12 cellular contexts compared by ENCODE assay signal in the genomic region with DNA sequence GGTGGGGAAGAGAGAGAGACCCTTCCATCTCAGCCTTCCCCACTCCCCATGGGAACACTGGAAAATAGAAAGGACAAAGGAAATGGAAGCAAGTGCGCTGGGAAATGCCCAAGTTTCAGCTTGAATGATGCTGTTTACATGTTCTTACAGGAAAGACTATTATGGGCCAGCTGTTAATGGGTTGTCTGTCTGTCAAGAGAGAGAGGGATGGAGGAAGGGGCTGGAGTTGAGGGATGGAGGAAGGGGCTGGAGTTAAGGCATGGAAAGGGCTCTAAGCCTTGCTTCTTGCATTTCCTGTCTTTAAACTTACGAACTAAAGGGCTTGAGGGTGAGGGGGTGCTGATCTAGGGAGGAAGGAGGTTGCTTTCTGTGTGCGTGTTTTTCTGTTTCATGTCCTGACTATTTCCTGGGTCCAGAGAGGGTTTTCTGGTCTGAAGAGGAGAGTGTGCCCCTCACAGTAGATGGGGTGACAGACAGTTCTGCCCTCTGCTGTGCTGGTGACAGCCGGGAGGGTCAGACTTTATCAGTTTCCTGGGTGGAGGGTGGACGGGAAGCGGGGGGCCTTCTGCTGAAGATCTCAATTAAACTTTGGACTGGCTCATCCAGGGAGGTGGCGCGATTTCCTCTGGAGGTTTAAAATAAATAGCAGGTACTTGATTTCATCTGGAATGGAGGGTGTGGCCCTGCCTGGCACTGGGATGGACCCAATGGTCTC. TPM values are rescaled to one million over a fixed set of nuclear protein-coding genes. Genes with fewer than 3 reads are reported as not detected.
DNase-seq lines count a peak whose midpoint lies in the region; ATAC-seq and TF ChIP-seq lines count a peak whose summit lies in the region.
"Had no signal": no experiment of that assay in that cellular context is flagged by ENCODE, and none has a peak within 500 bp of the region (broad histone marks: within the 10 kb centered on the region; RNA-seq: fewer than 3 reads in every experiment).

No MANE protein-coding gene starts in this region.

- no peak overlapping the region for H3K4me3 ChIP-seq in CD4-positive, alpha-beta memory T cell (ENCODE audit: low read length in 2 of 2)
- H3K4me3 ChIP-seq in OCI-LY7 (ENCODE audit: low read depth, low read length, poor library complexity, severe bottlenecking) (no peak overlapping the region), esophagus muscularis mucosa (no peak overlapping the region), neural progenitor cell (no peak overlapping the region), PC-9 (no peak overlapping the region), MG63 (no peak overlapping the region)

- peaks cover 0 to 4% of the 10 kb centered on the region in 2 donors for H3K36me3 Mint-ChIP-seq in CD4-positive, alpha-beta memory T cell
- H3K36me3 Mint-ChIP-seq in neural progenitor cell: no peaks in the 10 kb centered on the region

- CTCF ChIA-PET in CD4-positive, alpha-beta memory T cell (lab: Charles Lee; ENCODE audit: partially characterized antibody): interaction anchor here (1.6 kb wide), 1 partner anchor 28 kb away, joined by 5 read pairs; no protein-coding TSS in a partner anchor
- CTCF ChIA-PET in OCI-LY7 (lab: Charles Lee; ENCODE audit: unreplicated experiment): no interaction called here
- CTCF ChIA-PET in PC-9 (lab: Charles Lee): no interaction called here

- POLR2A ChIA-PET in CD4-positive, alpha-beta memory T cell (lab: Charles Lee; ENCODE audit: partially characterized antibody): interaction anchor here (0.6 kb wide), 1 partner anchor 52 kb away, joined by 3 read pairs; no protein-coding TSS in a partner anchor
- POLR2A ChIA-PET in OCI-LY7 (lab: Charles Lee): interaction anchor here (0.8 kb wide), 1 partner anchor 513 kb away, joined by 3 read pairs; no protein-coding TSS in a partner anchor
- POLR2A ChIA-PET in PC-9 (lab: Charles Lee; ENCODE audit: unreplicated experiment): no interaction called here

- no peak for DNase-seq in CD4-positive, alpha-beta memory T cell
- DNase-seq in OCI-LY7 (ENCODE audit: low spot score) (peak; percentile 8), esophagus muscularis mucosa (ENCODE audit: extremely low spot score) (no peak), neural progenitor cell (ENCODE audit: low spot score) (no peak), PC-9 (no peak), MG63 (no peak), iPS-NIHi11 (ENCODE audit: low spot score) (no peak)
- DNase-seq: DMS53; effector CD8-positive, alpha-beta T cell; kidney; NCI-H187 had no signal

- H3K4me1 Mint-ChIP-seq in CD4-positive, alpha-beta memory T cell: peaks cover 15 to 60% (median 44%) of the 10 kb centered on the region in 4 donors
- H3K4me1 Mint-ChIP-seq in neural progenitor cell: peaks cover 45% of the 10 kb centered on the region

- no peak for ATAC-seq in GM21786 (IDR thresholded peaks at IDR 0.05; ENCODE audit: unreplicated experiment)

- no peaks in the 10 kb centered on the region for H3K27me3 ChIP-seq in CD4-positive, alpha-beta memory T cell (ENCODE audit: insufficient read depth, low read length)
- H3K27me3 ChIP-seq in esophagus muscularis mucosa (no peaks in the 10 kb centered on the region), neural progenitor cell (no peaks in the 10 kb centered on the region), PC-9 (ENCODE audit: insufficient read depth, low read depth) (no peaks in the 10 kb centered on the region), MG63 (no peaks in the 10 kb centered on the region)

- peak overlapping the region in 4 of 8 donors; percentile 7 to 52 (median 31) for H3K4me3 Mint-ChIP-seq in CD4-positive, alpha-beta memory T cell
- H3K4me3 Mint-ChIP-seq in neural progenitor cell: peak overlapping the region; percentile 62

- H3K79me2 ChIP-seq in OCI-LY7 (ENCODE audit: insufficient read depth, low read depth, low read length): no peaks in the 10 kb centered on the region
- no peaks in the 10 kb centered on the region for H3K79me2 ChIP-seq in neural progenitor cell (ENCODE audit: low read depth)
- H3K79me2 ChIP-seq in PC-9 (ENCODE audit: low read depth): no peaks in the 10 kb centered on the region

- H3K4me2 ChIP-seq in OCI-LY7 (ENCODE audit: low read length) (no peak overlapping the region), neural progenitor cell (no peak overlapping the region), PC-9 (no peak overlapping the region)

- no peaks in the 10 kb centered on the region for H4K20me1 ChIP-seq in OCI-LY7 (ENCODE audit: insufficient read depth, low read length)
- H4K20me1 ChIP-seq in neural progenitor cell (ENCODE audit: low read depth): no peaks in the 10 kb centered on the region
- H4K20me1 ChIP-seq in PC-9 (ENCODE audit: insufficient read depth): no peaks in the 10 kb centered on the region

- no peak overlapping the region for H3K27ac ChIP-seq in CD4-positive, alpha-beta memory T cell (ENCODE audit: low read depth, low read length)
- H3K27ac ChIP-seq in OCI-LY7 (ENCODE audit: low read depth, low read length, poor library complexity, severe bottlenecking) (no peak overlapping the region), esophagus muscularis mucosa (replicated peaks in 1 of 4) (peak overlapping the region; percentile 47 to 68 (median 57)), neural progenitor cell (no peak overlapping the region), PC-9 (no peak overlapping the region)

- H2AFZ ChIP-seq in OCI-LY7 (ENCODE audit: low read length) (no peak overlapping the region), neural progenitor cell (replicated peaks) (peak overlapping the region; percentile 23), PC-9 (no peak overlapping the region)

- H3K9me2 ChIP-seq in OCI-LY7 (ENCODE audit: insufficient read depth, low read length) (no peaks in the 10 kb centered on the region), PC-9 (ENCODE audit: insufficient read depth) (no peaks in the 10 kb centered on the region)

- no peak overlapping the region for H3K9ac ChIP-seq in neural progenitor cell

- H3K9me3 Mint-ChIP-seq in CD4-positive, alpha-beta memory T cell: peaks cover 0 to under 1% (median 0%) of the 10 kb centered on the region in 8 donors
- peaks cover 2% of the 10 kb centered on the region for H3K9me3 Mint-ChIP-seq in neural progenitor cell

- no peak for TF ChIP-seq CTCF in OCI-LY7 (conservative IDR thresholded peaks at IDR 0.05; ENCODE audit: low read length)
- TF ChIP-seq CTCF in esophagus muscularis mucosa (IDR thresholded peaks at IDR 0.05): no peak
- TF ChIP-seq CTCF in neural progenitor cell (IDR thresholded peaks at IDR 0.05): no peak
- TF ChIP-seq CTCF in PC-9 (conservative IDR thresholded peaks at IDR 0.05): no peak

- no peaks in the 10 kb centered on the region for H3K36me3 ChIP-seq in CD4-positive, alpha-beta memory T cell (ENCODE audit: insufficient read depth, low read length)
- no peaks in the 10 kb centered on the region for H3K36me3 ChIP-seq in OCI-LY7 (ENCODE audit: insufficient read depth, low read length)
- no peaks in the 10 kb centered on the region for H3K36me3 ChIP-seq in esophagus muscularis mucosa
- H3K36me3 ChIP-seq in neural progenitor cell: no peaks in the 10 kb centered on the region
- no peaks in the 10 kb centered on the region for H3K36me3 ChIP-seq in PC-9 (ENCODE audit: low read depth)
- no peaks in the 10 kb centered on the region; the same call in 1 of the 2 replicates for H3K36me3 ChIP-seq in MG63

- BruUV-seq in OCI-LY7 (replicated peaks; lab: Mats Ljungman, UMichigan) (no TSS peak), PC-9 (replicated peaks; lab: Mats Ljungman, UMichigan) (no TSS peak)

- H3K27ac Mint-ChIP-seq in CD4-positive, alpha-beta memory T cell: peak overlapping the region; percentile 12 to 90 (median 53)
- H3K27ac Mint-ChIP-seq in neural progenitor cell: peak overlapping the region; percentile 55

- WGBS in esophagus muscularis mucosa: 81% methylated on average over 8 of the region's 8 CpGs

- H3K9me3 ChIP-seq in CD4-positive, alpha-beta memory T cell (ENCODE audit: control insufficient read depth in 1 of 2, low read length in 2 of 2): no peaks in the 10 kb centered on the region
- peaks cover 4% of the 10 kb centered on the region; the same call in 1 of the 2 replicates for H3K9me3 ChIP-seq in OCI-LY7 (ENCODE audit: low read length)
- no peaks in the 10 kb centered on the region for H3K9me3 ChIP-seq in esophagus muscularis mucosa
- H3K9me3 ChIP-seq in neural progenitor cell (ENCODE audit: low read depth): no peaks in the 10 kb centered on the region
- no peaks in the 10 kb centered on the region for H3K9me3 ChIP-seq in PC-9 (ENCODE audit: insufficient read depth, low read depth)
- H3K9me3 ChIP-seq in MG63: no peaks in the 10 kb centered on the region

- H3F3A ChIP-seq in neural progenitor cell (ENCODE audit: low read depth): peaks cover 7% of the 10 kb centered on the region
- no peaks in the 10 kb centered on the region for H3F3A ChIP-seq in PC-9 (ENCODE audit: insufficient read depth, low read depth)

- no peak for TF ChIP-seq EP300 in esophagus muscularis mucosa (IDR thresholded peaks at IDR 0.05)

- H3K4me1 ChIP-seq in CD4-positive, alpha-beta memory T cell (ENCODE audit: insufficient read depth, low read length): peaks cover 19% of the 10 kb centered on the region
- peaks cover 12% of the 10 kb centered on the region for H3K4me1 ChIP-seq in OCI-LY7 (ENCODE audit: insufficient read depth, low read length, poor library complexity, severe bottlenecking)
- peaks cover 62 to 86% (median 77%) of the 10 kb centered on the region in 4 donors for H3K4me1 ChIP-seq in esophagus muscularis mucosa
- peaks cover 20% of the 10 kb centered on the region for H3K4me1 ChIP-seq in neural progenitor cell
- peaks cover 7% of the 10 kb centered on the region; the same call in 1 of the 2 replicates for H3K4me1 ChIP-seq in PC-9 (replicated peaks; ENCODE audit: insufficient read depth)

- intact Hi-C loops in CD4-positive, alpha-beta memory T cell (cut with micrococcal nuclease): no loop called here
- intact Hi-C loops in OCI-LY7 (cut with micrococcal nuclease; ENCODE audit: unreplicated experiment) (no loop called here), esophagus muscularis mucosa (cut with DNase I) (no loop called here), PC-9 (cut with micrococcal nuclease; ENCODE audit: unreplicated experiment) (no loop called here)

- no peaks in the 10 kb centered on the region for H3K27me3 Mint-ChIP-seq in CD4-positive, alpha-beta memory T cell
- H3K27me3 Mint-ChIP-seq in neural progenitor cell (ENCODE audit: insufficient read depth, low read depth): peaks cover 7% of the 10 kb centered on the region

- TF ChIP-seq POLR2A in esophagus muscularis mucosa (IDR thresholded peaks at IDR 0.05; ENCODE audit: low read depth): no peak

RNA-seq across cellular contexts. Expression of gene GRK5, which starts 30.5 kb away (rescaled TPM):
- 10 to 100 TPM; 26.7 to 27.9 TPM for total RNA-seq in CD4-positive, alpha-beta memory T cell
- 10 to 100 TPM in 1 of 2 donors, 1 to 10 TPM in 1; 7.6 to 10.6 TPM for polyA plus RNA-seq in CD4-positive, alpha-beta memory T cell
- total RNA-seq in OCI-LY7 (2014; rRNA removed; shearing (Covaris generic)): 4.2 and 4.7 TPM in 2 replicates
- total RNA-seq in OCI-LY7 (2022) (8.3 and 10.2 TPM in 2 replicates), esophagus muscularis mucosa (10 to 100 TPM; 39.6 to 64.4 (median 50.7) TPM), neural progenitor cell (ENCODE audit: low replicate concordance) (4.3 and 6.2 TPM in 2 replicates), PC-9 (2021) (4.8 and 5.3 TPM in 2 replicates)
- total RNA-seq in MG63 (2014; rRNA removed; shearing (Covaris generic); ENCODE audit: low replicate concordance): 18.3 and 22.8 TPM in 2 replicates

RNA-seq across cellular contexts. Expression of gene PRDX3, which starts 59.3 kb away (rescaled TPM):
- total RNA-seq in CD4-positive, alpha-beta memory T cell: 10 to 100 TPM; 34.3 to 38.2 TPM
- polyA plus RNA-seq in CD4-positive, alpha-beta memory T cell: 100 to 1,000 TPM; 125 to 127 TPM
- 124 and 175 TPM in 2 replicates for total RNA-seq in OCI-LY7 (2014; rRNA removed; shearing (Covaris generic))
- 150 and 156 TPM in 2 replicates for total RNA-seq in OCI-LY7 (2022)
- total RNA-seq in esophagus muscularis mucosa: 100 to 1,000 TPM; 128 to 195 (median 171) TPM
- 338 and 405 TPM in 2 replicates for total RNA-seq in neural progenitor cell (ENCODE audit: low replicate concordance)
- 110 and 144 TPM in 2 replicates for total RNA-seq in PC-9 (2021)
- total RNA-seq in MG63 (2014; rRNA removed; shearing (Covaris generic); ENCODE audit: low replicate concordance): 203 and 261 TPM in 2 replicates

Comparison
In these comparisons a context has a peak if more than half of its experiments do, and no peak if none do; other contexts are left out.
1. H3K27ac ChIP-seq: peak in esophagus muscularis mucosa (4 of 4); none in CD4-positive, alpha-beta memory T cell (single experiment), OCI-LY7 (single experiment), neural progenitor cell (single experiment) and PC-9 (single experiment).